1 cellular context compared by ENCODE assay signal in the genomic region with DNA sequence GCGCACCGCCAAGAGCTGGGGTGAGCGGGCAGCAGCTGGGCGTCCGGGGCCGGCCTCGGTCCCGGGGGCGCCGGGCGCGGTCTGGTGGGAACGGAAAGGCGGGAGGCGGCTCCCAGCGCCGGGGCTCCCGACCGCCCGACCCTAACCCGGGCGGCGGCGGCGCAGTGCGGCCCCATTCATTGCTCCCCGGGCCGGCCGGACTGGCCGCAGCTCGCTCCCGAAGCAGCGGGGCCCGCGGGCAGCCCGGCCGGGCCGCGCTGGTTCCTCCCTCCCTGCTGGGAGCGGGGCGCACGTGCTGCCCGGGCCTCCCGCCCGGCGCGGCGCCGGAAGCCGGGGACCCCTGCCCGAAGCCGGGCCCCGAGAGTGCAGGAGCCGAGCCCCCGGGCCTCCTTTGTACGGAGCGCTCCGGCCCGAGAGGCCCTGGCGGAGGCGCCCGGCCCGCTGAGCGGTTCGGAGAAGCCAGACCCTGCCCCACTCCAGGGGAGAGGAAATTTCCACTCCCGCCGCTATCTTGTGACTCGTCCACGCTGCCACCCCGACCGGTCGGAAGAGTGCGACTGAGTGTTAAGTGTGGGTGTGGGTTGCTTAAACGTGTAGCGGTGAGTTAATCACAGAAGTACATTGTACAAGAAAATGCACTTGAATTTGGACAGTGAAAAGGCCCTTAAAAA.
TF ChIP-seq lines count a peak whose summit lies in the region.

No MANE protein-coding gene starts in this region.

TF ChIP-seq in HepG2, 621 proteins besides CTCF, POLR2A, EP300 and RAD21 (continued from another document and continues in another):
- TF ChIP-seq, protein P1, sequence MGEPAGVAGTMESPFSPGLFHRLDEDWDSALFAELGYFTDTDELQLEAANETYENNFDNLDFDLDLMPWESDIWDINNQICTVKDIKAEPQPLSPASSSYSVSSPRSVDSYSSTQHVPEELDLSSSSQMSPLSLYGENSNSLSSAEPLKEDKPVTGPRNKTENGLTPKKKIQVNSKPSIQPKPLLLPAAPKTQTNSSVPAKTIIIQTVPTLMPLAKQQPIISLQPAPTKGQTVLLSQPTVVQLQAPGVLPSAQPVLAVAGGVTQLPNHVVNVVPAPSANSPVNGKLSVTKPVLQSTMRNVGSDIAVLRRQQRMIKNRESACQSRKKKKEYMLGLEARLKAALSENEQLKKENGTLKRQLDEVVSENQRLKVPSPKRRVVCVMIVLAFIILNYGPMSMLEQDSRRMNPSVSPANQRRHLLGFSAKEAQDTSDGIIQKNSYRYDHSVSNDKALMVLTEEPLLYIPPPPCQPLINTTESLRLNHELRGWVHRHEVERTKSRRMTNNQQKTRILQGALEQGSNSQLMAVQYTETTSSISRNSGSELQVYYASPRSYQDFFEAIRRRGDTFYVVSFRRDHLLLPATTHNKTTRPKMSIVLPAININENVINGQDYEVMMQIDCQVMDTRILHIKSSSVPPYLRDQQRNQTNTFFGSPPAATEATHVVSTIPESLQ (CRISPR knock-in tag; conservative IDR thresholded peaks at IDR 0.05): no peak
- TF ChIP-seq, protein P2, sequence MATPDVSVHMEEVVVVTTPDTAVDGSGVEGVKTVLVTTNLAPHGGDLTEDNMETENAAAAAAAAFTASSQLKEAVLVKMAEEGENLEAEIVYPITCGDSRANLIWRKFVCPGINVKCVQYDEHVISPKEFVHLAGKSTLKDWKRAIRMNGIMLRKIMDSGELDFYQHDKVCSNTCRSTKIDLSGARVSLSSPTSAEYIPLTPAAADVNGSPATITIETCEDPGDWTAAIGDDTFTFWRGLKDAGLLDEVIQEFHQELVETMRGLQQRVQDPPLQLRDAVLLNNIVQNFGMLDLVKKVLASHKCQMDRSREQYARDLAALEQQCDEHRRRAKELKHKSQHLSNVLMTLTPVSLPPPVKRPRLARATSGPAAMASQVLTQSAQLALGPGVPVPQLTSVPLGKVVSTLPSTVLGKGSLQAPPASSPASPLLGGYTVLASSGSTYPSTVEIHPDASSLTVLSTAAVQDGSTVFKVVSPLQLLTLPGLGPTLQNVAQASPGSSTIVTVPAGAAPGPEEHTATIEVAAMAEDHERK (CRISPR knock-in tag; IDR thresholded peaks at IDR 0.05; ENCODE audit: low read depth): no peak
- TF ChIP-seq GZF1 (CRISPR knock-in tag; IDR thresholded peaks at IDR 0.05): no peak
- TF ChIP-seq ZBTB38 (CRISPR knock-in tag; IDR thresholded peaks at IDR 0.05): no peak
- no peak for TF ChIP-seq PRMT3 (CRISPR knock-in tag; IDR thresholded peaks at IDR 0.05; ENCODE audit: borderline replicate concordance, low read depth)
- no peak for TF ChIP-seq TEAD3 (CRISPR knock-in tag; optimal IDR thresholded peaks at IDR 0.05; ENCODE audit: borderline replicate concordance)
- TF ChIP-seq ZNF24 (IDR thresholded peaks at IDR 0.05): no peak
- no peak for TF ChIP-seq RARA (CRISPR knock-in tag; IDR thresholded peaks at IDR 0.05)
- TF ChIP-seq SKI (IDR thresholded peaks at IDR 0.05; ENCODE audit: partially characterized antibody): no peak
- no peak for TF ChIP-seq MAZ (IDR thresholded peaks at IDR 0.05; ENCODE audit: borderline replicate concordance, low read depth, low read length)
- TF ChIP-seq MAZ (CRISPR knock-in tag; IDR thresholded peaks at IDR 0.05; ENCODE audit: low read depth): no peak
- TF ChIP-seq, protein P3, sequence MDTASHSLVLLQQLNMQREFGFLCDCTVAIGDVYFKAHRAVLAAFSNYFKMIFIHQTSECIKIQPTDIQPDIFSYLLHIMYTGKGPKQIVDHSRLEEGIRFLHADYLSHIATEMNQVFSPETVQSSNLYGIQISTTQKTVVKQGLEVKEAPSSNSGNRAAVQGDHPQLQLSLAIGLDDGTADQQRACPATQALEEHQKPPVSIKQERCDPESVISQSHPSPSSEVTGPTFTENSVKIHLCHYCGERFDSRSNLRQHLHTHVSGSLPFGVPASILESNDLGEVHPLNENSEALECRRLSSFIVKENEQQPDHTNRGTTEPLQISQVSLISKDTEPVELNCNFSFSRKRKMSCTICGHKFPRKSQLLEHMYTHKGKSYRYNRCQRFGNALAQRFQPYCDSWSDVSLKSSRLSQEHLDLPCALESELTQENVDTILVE (CRISPR knock-in tag; IDR thresholded peaks at IDR 0.05): 0 out of 2 replicates have a peak, but pooled peaks have one; percentile 21
- TF ChIP-seq ZFP82 (CRISPR knock-in tag; IDR thresholded peaks at IDR 0.05; ENCODE audit: borderline replicate concordance): no peak
- TF ChIP-seq, protein P4, sequence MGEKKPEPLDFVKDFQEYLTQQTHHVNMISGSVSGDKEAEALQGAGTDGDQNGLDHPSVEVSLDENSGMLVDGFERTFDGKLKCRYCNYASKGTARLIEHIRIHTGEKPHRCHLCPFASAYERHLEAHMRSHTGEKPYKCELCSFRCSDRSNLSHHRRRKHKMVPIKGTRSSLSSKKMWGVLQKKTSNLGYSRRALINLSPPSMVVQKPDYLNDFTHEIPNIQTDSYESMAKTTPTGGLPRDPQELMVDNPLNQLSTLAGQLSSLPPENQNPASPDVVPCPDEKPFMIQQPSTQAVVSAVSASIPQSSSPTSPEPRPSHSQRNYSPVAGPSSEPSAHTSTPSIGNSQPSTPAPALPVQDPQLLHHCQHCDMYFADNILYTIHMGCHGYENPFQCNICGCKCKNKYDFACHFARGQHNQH (CRISPR knock-in tag; IDR thresholded peaks at IDR 0.05): no peak
- TF ChIP-seq, protein P5, sequence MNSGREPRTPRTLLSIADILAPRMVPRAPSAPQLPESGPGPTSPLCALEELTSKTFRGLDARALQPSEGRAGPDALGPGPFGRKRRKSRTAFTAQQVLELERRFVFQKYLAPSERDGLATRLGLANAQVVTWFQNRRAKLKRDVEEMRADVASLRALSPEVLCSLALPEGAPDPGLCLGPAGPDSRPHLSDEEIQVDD (CRISPR knock-in tag; IDR thresholded peaks at IDR 0.05; ENCODE audit: borderline replicate concordance): no peak
- no peak for TF ChIP-seq SUZ12 (IDR thresholded peaks at IDR 0.05; ENCODE audit: low read depth, low read length)
- no peak for TF ChIP-seq ZFP90 (CRISPR knock-in tag; IDR thresholded peaks at IDR 0.05; ENCODE audit: borderline replicate concordance)
- TF ChIP-seq KDM3A (CRISPR knock-in tag; IDR thresholded peaks at IDR 0.05; ENCODE audit: low read depth): no peak
- TF ChIP-seq ZNF749 (CRISPR knock-in tag; IDR thresholded peaks at IDR 0.05; ENCODE audit: borderline replicate concordance): no peak
- no peak for TF ChIP-seq ZNF274 (CRISPR knock-in tag; IDR thresholded peaks at IDR 0.05)
- TF ChIP-seq GATAD1 (CRISPR knock-in tag; IDR thresholded peaks at IDR 0.05): no peak
- no peak for TF ChIP-seq MTA1 (CRISPR knock-in tag; IDR thresholded peaks at IDR 0.05; ENCODE audit: borderline replicate concordance)
- no peak for TF ChIP-seq XBP1 (CRISPR knock-in tag; IDR thresholded peaks at IDR 0.05)
- peak; percentile 67 for TF ChIP-seq AGO2 (optimal IDR thresholded peaks at IDR 0.05; ENCODE audit: low read depth, low read length)
- peak; percentile 39; the same call in 1 of the 2 replicates for TF ChIP-seq ZNF331 (CRISPR knock-in tag; IDR thresholded peaks at IDR 0.05)
- TF ChIP-seq, protein P6, sequence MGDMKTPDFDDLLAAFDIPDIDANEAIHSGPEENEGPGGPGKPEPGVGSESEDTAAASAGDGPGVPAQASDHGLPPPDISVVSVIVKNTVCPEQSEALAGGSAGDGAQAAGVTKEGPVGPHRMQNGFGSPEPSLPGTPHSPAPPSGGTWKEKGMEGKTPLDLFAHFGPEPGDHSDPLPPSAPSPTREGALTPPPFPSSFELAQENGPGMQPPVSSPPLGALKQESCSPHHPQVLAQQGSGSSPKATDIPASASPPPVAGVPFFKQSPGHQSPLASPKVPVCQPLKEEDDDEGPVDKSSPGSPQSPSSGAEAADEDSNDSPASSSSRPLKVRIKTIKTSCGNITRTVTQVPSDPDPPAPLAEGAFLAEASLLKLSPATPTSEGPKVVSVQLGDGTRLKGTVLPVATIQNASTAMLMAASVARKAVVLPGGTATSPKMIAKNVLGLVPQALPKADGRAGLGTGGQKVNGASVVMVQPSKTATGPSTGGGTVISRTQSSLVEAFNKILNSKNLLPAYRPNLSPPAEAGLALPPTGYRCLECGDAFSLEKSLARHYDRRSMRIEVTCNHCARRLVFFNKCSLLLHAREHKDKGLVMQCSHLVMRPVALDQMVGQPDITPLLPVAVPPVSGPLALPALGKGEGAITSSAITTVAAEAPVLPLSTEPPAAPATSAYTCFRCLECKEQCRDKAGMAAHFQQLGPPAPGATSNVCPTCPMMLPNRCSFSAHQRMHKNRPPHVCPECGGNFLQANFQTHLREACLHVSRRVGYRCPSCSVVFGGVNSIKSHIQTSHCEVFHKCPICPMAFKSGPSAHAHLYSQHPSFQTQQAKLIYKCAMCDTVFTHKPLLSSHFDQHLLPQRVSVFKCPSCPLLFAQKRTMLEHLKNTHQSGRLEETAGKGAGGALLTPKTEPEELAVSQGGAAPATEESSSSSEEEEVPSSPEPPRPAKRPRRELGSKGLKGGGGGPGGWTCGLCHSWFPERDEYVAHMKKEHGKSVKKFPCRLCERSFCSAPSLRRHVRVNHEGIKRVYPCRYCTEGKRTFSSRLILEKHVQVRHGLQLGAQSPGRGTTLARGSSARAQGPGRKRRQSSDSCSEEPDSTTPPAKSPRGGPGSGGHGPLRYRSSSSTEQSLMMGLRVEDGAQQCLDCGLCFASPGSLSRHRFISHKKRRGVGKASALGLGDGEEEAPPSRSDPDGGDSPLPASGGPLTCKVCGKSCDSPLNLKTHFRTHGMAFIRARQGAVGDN (CRISPR knock-in tag; IDR thresholded peaks at IDR 0.05): peak; percentile 52
- TF ChIP-seq, protein P7, sequence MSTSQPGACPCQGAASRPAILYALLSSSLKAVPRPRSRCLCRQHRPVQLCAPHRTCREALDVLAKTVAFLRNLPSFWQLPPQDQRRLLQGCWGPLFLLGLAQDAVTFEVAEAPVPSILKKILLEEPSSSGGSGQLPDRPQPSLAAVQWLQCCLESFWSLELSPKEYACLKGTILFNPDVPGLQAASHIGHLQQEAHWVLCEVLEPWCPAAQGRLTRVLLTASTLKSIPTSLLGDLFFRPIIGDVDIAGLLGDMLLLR (CRISPR knock-in tag; IDR thresholded peaks at IDR 0.05): no peak
- no peak for TF ChIP-seq NCOA5 (CRISPR knock-in tag; IDR thresholded peaks at IDR 0.05)
- TF ChIP-seq ZNF460 (CRISPR knock-in tag; IDR thresholded peaks at IDR 0.05; ENCODE audit: borderline replicate concordance): no peak
- TF ChIP-seq, protein P8, sequence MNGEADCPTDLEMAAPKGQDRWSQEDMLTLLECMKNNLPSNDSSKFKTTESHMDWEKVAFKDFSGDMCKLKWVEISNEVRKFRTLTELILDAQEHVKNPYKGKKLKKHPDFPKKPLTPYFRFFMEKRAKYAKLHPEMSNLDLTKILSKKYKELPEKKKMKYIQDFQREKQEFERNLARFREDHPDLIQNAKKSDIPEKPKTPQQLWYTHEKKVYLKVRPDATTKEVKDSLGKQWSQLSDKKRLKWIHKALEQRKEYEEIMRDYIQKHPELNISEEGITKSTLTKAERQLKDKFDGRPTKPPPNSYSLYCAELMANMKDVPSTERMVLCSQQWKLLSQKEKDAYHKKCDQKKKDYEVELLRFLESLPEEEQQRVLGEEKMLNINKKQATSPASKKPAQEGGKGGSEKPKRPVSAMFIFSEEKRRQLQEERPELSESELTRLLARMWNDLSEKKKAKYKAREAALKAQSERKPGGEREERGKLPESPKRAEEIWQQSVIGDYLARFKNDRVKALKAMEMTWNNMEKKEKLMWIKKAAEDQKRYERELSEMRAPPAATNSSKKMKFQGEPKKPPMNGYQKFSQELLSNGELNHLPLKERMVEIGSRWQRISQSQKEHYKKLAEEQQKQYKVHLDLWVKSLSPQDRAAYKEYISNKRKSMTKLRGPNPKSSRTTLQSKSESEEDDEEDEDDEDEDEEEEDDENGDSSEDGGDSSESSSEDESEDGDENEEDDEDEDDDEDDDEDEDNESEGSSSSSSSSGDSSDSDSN (CRISPR knock-in tag; IDR thresholded peaks at IDR 0.05): peak; percentile 82; the same call in 1 of the 2 replicates
- no peak for TF ChIP-seq SRSF4 (IDR thresholded peaks at IDR 0.05; ENCODE audit: low read depth, low read length, poor library complexity, severe bottlenecking)
- TF ChIP-seq FOXM1 (CRISPR knock-in tag; IDR thresholded peaks at IDR 0.05): no peak
- no peak for TF ChIP-seq ZNF616 (CRISPR knock-in tag; IDR thresholded peaks at IDR 0.05; ENCODE audit: low read depth)
- no peak for TF ChIP-seq SP1 (IDR thresholded peaks at IDR 0.05)
- no peak for TF ChIP-seq SP1 (CRISPR knock-in tag; IDR thresholded peaks at IDR 0.05)
- no peak for TF ChIP-seq ZNF431 (CRISPR knock-in tag; IDR thresholded peaks at IDR 0.05; ENCODE audit: borderline replicate concordance, low read depth)
- no peak for TF ChIP-seq CREB1 (IDR thresholded peaks at IDR 0.05)
- TF ChIP-seq CREB1 (CRISPR knock-in tag; IDR thresholded peaks at IDR 0.05): no peak
- no peak for TF ChIP-seq ZNF383 (CRISPR knock-in tag; IDR thresholded peaks at IDR 0.05; ENCODE audit: borderline replicate concordance)
- no peak for TF ChIP-seq ZNF44 (CRISPR knock-in tag; IDR thresholded peaks at IDR 0.05)
